Comparison of ENCODE assay signal across 21 cellular contexts in genomic region chr18:79941473-79942119, GRCh38. TPM values are rescaled to one million over a fixed set of nuclear protein-coding genes. Genes with fewer than 3 reads are reported as not detected.
DNase-seq lines count a peak whose midpoint lies in the region; ATAC-seq, FAIRE-seq and TF ChIP-seq lines count a peak whose summit lies in the region.
"Had no signal": no experiment of that assay in that cellular context is flagged by ENCODE, and none has a peak within 500 bp of the region (broad histone marks: within the 10 kb centered on the region; RNA-seq: fewer than 3 reads in every experiment).

No MANE protein-coding gene starts in this region.

- peaks cover 89% of the 10 kb centered on the region for H3K79me2 ChIP-seq in HepG2 (ENCODE audit: insufficient read depth, low read length)

- H3K9me3 Mint-ChIP-seq in progenitor cell of endocrine pancreas (ENCODE audit: low read depth): no peaks in the 10 kb centered on the region

- in situ Hi-C loops in HepG2 (cut with HindIII; ENCODE audit: extremely low pct_ligation_motif_present, low pct_unique_long_range_greater_than_20kb): no loop called here

- no peaks in the 10 kb centered on the region for H3K27me3 ChIP-seq in liver (ENCODE audit: control insufficient read depth in 4 of 4, insufficient read depth in 4 of 4, low read length in 3 of 4)
- no peaks in the 10 kb centered on the region for H3K27me3 ChIP-seq in HepG2 (ENCODE audit: control insufficient read depth in 1 of 2, insufficient read depth in 2 of 2, low read length in 2 of 2)
- H3K27me3 ChIP-seq: esophagus muscularis mucosa, heart left ventricle, vagina had no signal

- H3K4me3 ChIP-seq in liver (ENCODE audit: low read depth in 1 of 3, low read length in 3 of 3) (no peak overlapping the region), HepG2 (replicated peaks in 1 of 3; ENCODE audit: insufficient read depth in 1 of 3, low read depth in 2 of 3, low read length in 3 of 3) (no peak overlapping the region), epithelial cell of esophagus (ENCODE audit: low read length) (no peak overlapping the region)
- H3K4me3 ChIP-seq: esophagus muscularis mucosa, GM23248, heart left ventricle, vagina had no signal

- no peak for TF ChIP-seq RAD21 in liver (IDR thresholded peaks at IDR 0.05)
- no peak for TF ChIP-seq RAD21 in HepG2 (CRISPR knock-in tag; IDR thresholded peaks at IDR 0.05)

- FAIRE-seq in HepG2 (lab: Jason Lieb, UNC): no peak
- FAIRE-seq: TTC549 had no signal

- H3K36me3 Mint-ChIP-seq in progenitor cell of endocrine pancreas (ENCODE audit: insufficient read depth): peaks cover 27% of the 10 kb centered on the region

- peak overlapping the region; percentile 45 for H3K27ac Mint-ChIP-seq in progenitor cell of endocrine pancreas

- H3K9ac ChIP-seq in liver (ENCODE audit: low read depth in 1 of 2, low read length in 2 of 2) (peak overlapping the region in 1 of 2 donors; percentile 73), HepG2 (ENCODE audit: insufficient read depth, low read depth, low read length) (no peak overlapping the region)
- H3K9ac ChIP-seq: GM23248, parathyroid adenoma had no signal

- no peak for TF ChIP-seq CTCF in liver (IDR thresholded peaks at IDR 0.05; ENCODE audit: low read depth, low read length, missing input control)
- no peak for TF ChIP-seq CTCF in HepG2 (CRISPR knock-in tag; IDR thresholded peaks at IDR 0.05)
- no peak for TF ChIP-seq CTCF in epithelial cell of esophagus (IDR thresholded peaks at IDR 0.05; ENCODE audit: insufficient read depth, low read depth, low read length, missing control alignments)
- no peak for TF ChIP-seq CTCF in progenitor cell of endocrine pancreas (IDR thresholded peaks at IDR 0.05; ENCODE audit: unreplicated experiment)

- H3K27ac ChIP-seq in liver (ENCODE audit: low read depth in 1 of 2, low read length in 2 of 2) (peak overlapping the region; percentile 3 to 47), HepG2 (ENCODE audit: extremely low read length, insufficient read depth, low read length) (no peak overlapping the region)
- H3K27ac ChIP-seq: esophagus muscularis mucosa, GM23248, parathyroid adenoma, vagina had no signal

- peaks cover 54 to 97% (median 93%) of the 10 kb centered on the region in 4 donors for H3K4me1 ChIP-seq in liver (ENCODE audit: control insufficient read depth in 4 of 4, insufficient read depth in 4 of 4, low read length in 3 of 4)
- H3K4me1 ChIP-seq in HepG2 (ENCODE audit: insufficient read depth, low read length): peaks cover 77% of the 10 kb centered on the region
- H3K4me1 ChIP-seq: parathyroid adenoma had no signal

- TF ChIP-seq POLR2A in HepG2 (IDR thresholded peaks at IDR 0.05; ENCODE audit: insufficient read depth in 1 of 2, low read depth in 2 of 2, low read length in 2 of 2): no peak

- TF ChIP-seq EP300 in HepG2 (IDR thresholded peaks at IDR 0.05; ENCODE audit: low read depth in 2 of 2, low read length in 2 of 2): no peak
- TF ChIP-seq EP300 in HepG2 (CRISPR knock-in tag; IDR thresholded peaks at IDR 0.05; ENCODE audit: borderline replicate concordance): no peak

- H3K9me3 ChIP-seq in liver (ENCODE audit: control insufficient read depth in 4 of 4, low read length in 3 of 4) (no peaks in the 10 kb centered on the region), HepG2 (ENCODE audit: low read length) (no peaks in the 10 kb centered on the region)
- H3K9me3 ChIP-seq: esophagus muscularis mucosa, heart left ventricle, vagina had no signal

- H4K20me1 ChIP-seq in HepG2 (ENCODE audit: insufficient read depth, low read length): peaks cover 14% of the 10 kb centered on the region; the same call in 1 of the 2 replicates

- intact Hi-C loops in HepG2 (cut with micrococcal nuclease; ENCODE audit: unreplicated experiment): no loop called here

- POLR2A ChIA-PET in HepG2 (lab: Yijun Ruan, JAX): no interaction called here

- no peak overlapping the region for H3K4me2 ChIP-seq in HepG2 (ENCODE audit: low read depth, low read length)

- ATAC-seq in HepG2: no peak
- ATAC-seq in SK-N-SH treated with all-trans-retinoic acid at 6 μM for 48 hours: no peak
- ATAC-seq in GM19397 (IDR thresholded peaks at IDR 0.05; ENCODE audit: unreplicated experiment): no peak
- no peak for ATAC-seq in HG02610 (IDR thresholded peaks at IDR 0.05; ENCODE audit: unreplicated experiment)
- ATAC-seq in GM21717 (IDR thresholded peaks at IDR 0.05; ENCODE audit: unreplicated experiment): no peak
- ATAC-seq: heart left ventricle, Panc1 had no signal

- H3K36me3 ChIP-seq in liver (ENCODE audit: control insufficient read depth in 4 of 4, insufficient read depth in 3 of 4, low read depth in 1 of 4, low read length in 3 of 4) (peaks cover 3 to 12% (median 10%) of the 10 kb centered on the region in 4 donors), HepG2 (replicated peaks in 1 of 2; ENCODE audit: control insufficient read depth in 1 of 2, insufficient read depth in 2 of 2, low read length in 2 of 2) (peaks cover 11 to 37% of the 10 kb centered on the region in 2 experiments; a peak in 4 of 5 replicates)

- no peaks in the 10 kb centered on the region for H3K27me3 Mint-ChIP-seq in progenitor cell of endocrine pancreas

- BruUV-seq in HepG2 (replicated peaks; lab: Mats Ljungman, UMichigan): no TSS peak

- H2AFZ ChIP-seq in HepG2 (ENCODE audit: low read length): no peak overlapping the region
- H2AFZ ChIP-seq: GM23248, parathyroid adenoma had no signal

- CTCF ChIA-PET in HepG2 (lab: Yijun Ruan, JAX; ENCODE audit: low intra/inter-chr PET ratio, low total read pairs): no interaction called here

- peaks cover 10% of the 10 kb centered on the region for H3K4me1 Mint-ChIP-seq in progenitor cell of endocrine pancreas (ENCODE audit: low read depth)

- 39% methylated on average over 16 of the region's 16 CpGs for WGBS in liver
- 88% methylated on average over 14 of the region's 16 CpGs for WGBS in HepG2 (ENCODE audit: low lambda C conversion rate)

- no peak for DNase-seq in HepG2 (ENCODE audit: low spot score)
- DNase-seq in epithelial cell of esophagus (ENCODE audit: low read depth): peak; percentile 41
- no peak for DNase-seq in progenitor cell of endocrine pancreas (ENCODE audit: low spot score, unreplicated experiment)
- DNase-seq: activated CD4-positive, alpha-beta T cell treated with anti-CD3 and anti-CD28 coated beads, Interleukin-2, amount 50 U/mL, for 48 hours; amniotic stem cell; cortex of kidney; GM23248; NCI-H1105; NCI-H2171; stimulated activated naive CD4-positive, alpha-beta T cell treated with Interleukin-2 at 50 U/mL for 16 hours had no signal

- no peak overlapping the region for H3K4me3 Mint-ChIP-seq in progenitor cell of endocrine pancreas (ENCODE audit: low read depth)

RNA-seq across cellular contexts. Expression of gene SLC66A2, which starts 9.9 kb away (rescaled TPM):
- total RNA-seq in liver (10 to 100 TPM; 47.8 to 86.4 TPM), HepG2 (2016; rRNA removed; fragmentation: Illumina TruSeq; extraction: Trizol) (30.3 and 41.9 TPM in 2 replicates), progenitor cell of endocrine pancreas (31.0 and 31.6 TPM in 2 replicates)
- polyA plus RNA-seq in liver (100 to 1,000 TPM in 1 of 2 donors, 10 to 100 TPM in 1; 49.3 to 107 TPM), HepG2 (2011; rRNA removed) (33.5 and 62.5 TPM in 2 replicates)
- total RNA-seq in HepG2 (2016; cell fraction: cytosol; rRNA removed; fragmentation: Illumina TruSeq; extraction: Trizol; ENCODE audit: low read depth): 40.5 and 40.6 TPM in 2 replicates
- total RNA-seq in HepG2 (2016; cell fraction: insoluble cytoplasmic fraction; rRNA removed; fragmentation: Illumina TruSeq; extraction: Trizol): 29.0 and 42.7 TPM in 2 replicates
- total RNA-seq in HepG2 (2016; cell fraction: membrane; rRNA removed; fragmentation: Illumina TruSeq; extraction: Trizol): 74.6 and 79.6 TPM in 2 replicates
- total RNA-seq in HepG2 (2016; cell fraction: nucleus; rRNA removed; fragmentation: Illumina TruSeq; extraction: Trizol): 24.3 and 28.3 TPM in 2 replicates
- 56.8 and 67.4 TPM in 2 replicates for polyA plus RNA-seq in HepG2 (2011; cell fraction: cytosol; rRNA removed)
- 84.2 and 87.0 TPM in 2 replicates for polyA plus RNA-seq in HepG2 (2011; cell fraction: nucleus; rRNA removed)
- 46.8 and 62.2 TPM in 2 replicates for polyA plus RNA-seq in HepG2 (2012)
- polyA plus RNA-seq in HepG2 (2016; cell fraction: cytosol; fragmentation: Illumina TruSeq; extraction: Trizol; ENCODE audit: low read depth): 45.1 and 50.9 TPM in 2 replicates
- 33.6 and 33.8 TPM in 2 replicates for polyA plus RNA-seq in HepG2 (2016; cell fraction: insoluble cytoplasmic fraction; fragmentation: Illumina TruSeq; extraction: Trizol; ENCODE audit: low read depth)
- polyA plus RNA-seq in HepG2 (2016; cell fraction: membrane; fragmentation: Illumina TruSeq; extraction: Trizol; ENCODE audit: low read depth): 69.1 and 69.7 TPM in 2 replicates
- 43.3 and 46.8 TPM in 2 replicates for polyA plus RNA-seq in HepG2 (2016; cell fraction: nucleus; fragmentation: Illumina TruSeq; extraction: Trizol; ENCODE audit: insufficient read depth, low read depth)
- 19.8 and 109 TPM in 2 replicates for polyA minus RNA-seq in HepG2 (2011; rRNA and poly(A)+ RNA removed; ENCODE audit: low replicate concordance)
- polyA minus RNA-seq in HepG2 (2011; cell fraction: cytosol; rRNA and poly(A)+ RNA removed): 28.8 and 32.5 TPM in 2 replicates
- 27.0 and 33.3 TPM in 2 replicates for polyA minus RNA-seq in HepG2 (2011; cell fraction: nucleus; rRNA and poly(A)+ RNA removed)

RNA-seq across cellular contexts. Expression of gene HSBP1L1, which starts 22.8 kb away (rescaled TPM):
- total RNA-seq in liver (10 to 100 TPM; 12.2 to 31.5 TPM), HepG2 (2016; rRNA removed; fragmentation: Illumina TruSeq; extraction: Trizol) (15.3 and 22.6 TPM in 2 replicates), progenitor cell of endocrine pancreas (7.0 and 8.0 TPM in 2 replicates)
- polyA plus RNA-seq in liver (10 to 100 TPM; 21.3 to 61.0 TPM), HepG2 (2011; rRNA removed) (41.2 and 45.1 TPM in 2 replicates)
- 28.9 and 34.1 TPM in 2 replicates for total RNA-seq in HepG2 (2016; cell fraction: cytosol; rRNA removed; fragmentation: Illumina TruSeq; extraction: Trizol; ENCODE audit: low read depth)
- total RNA-seq in HepG2 (2016; cell fraction: insoluble cytoplasmic fraction; rRNA removed; fragmentation: Illumina TruSeq; extraction: Trizol): 13.5 and 21.2 TPM in 2 replicates
- total RNA-seq in HepG2 (2016; cell fraction: membrane; rRNA removed; fragmentation: Illumina TruSeq; extraction: Trizol): 33.2 and 40.1 TPM in 2 replicates
- 17.7 and 20.7 TPM in 2 replicates for total RNA-seq in HepG2 (2016; cell fraction: nucleus; rRNA removed; fragmentation: Illumina TruSeq; extraction: Trizol)
- polyA plus RNA-seq in HepG2 (2011; cell fraction: cytosol; rRNA removed): 28.0 and 28.5 TPM in 2 replicates
- polyA plus RNA-seq in HepG2 (2011; cell fraction: nucleus; rRNA removed): 34.3 and 53.2 TPM in 2 replicates
- polyA plus RNA-seq in HepG2 (2012): 26.1 and 32.6 TPM in 2 replicates
- polyA plus RNA-seq in HepG2 (2016; cell fraction: cytosol; fragmentation: Illumina TruSeq; extraction: Trizol; ENCODE audit: low read depth): 36.8 and 50.0 TPM in 2 replicates
- 17.9 and 18.7 TPM in 2 replicates for polyA plus RNA-seq in HepG2 (2016; cell fraction: insoluble cytoplasmic fraction; fragmentation: Illumina TruSeq; extraction: Trizol; ENCODE audit: low read depth)
- 33.7 and 42.5 TPM in 2 replicates for polyA plus RNA-seq in HepG2 (2016; cell fraction: membrane; fragmentation: Illumina TruSeq; extraction: Trizol; ENCODE audit: low read depth)
- polyA plus RNA-seq in HepG2 (2016; cell fraction: nucleus; fragmentation: Illumina TruSeq; extraction: Trizol; ENCODE audit: insufficient read depth, low read depth): 68.0 and 69.5 TPM in 2 replicates
- 4.1 and 8.6 TPM in 2 replicates for polyA minus RNA-seq in HepG2 (2011; rRNA and poly(A)+ RNA removed; ENCODE audit: low replicate concordance)
- polyA minus RNA-seq in HepG2 (2011; cell fraction: cytosol; rRNA and poly(A)+ RNA removed): 5.3 and 7.9 TPM in 2 replicates
- polyA minus RNA-seq in HepG2 (2011; cell fraction: nucleus; rRNA and poly(A)+ RNA removed): 23.3 and 28.1 TPM in 2 replicates

RNA-seq across cellular contexts. Expression of gene TXNL4A, which starts 46.8 kb away (rescaled TPM):
- 10 to 100 TPM; 18.0 to 23.8 TPM for total RNA-seq in liver
- 10 to 100 TPM; 41.8 to 86.2 TPM for polyA plus RNA-seq in liver
- total RNA-seq in HepG2 (2016; rRNA removed; fragmentation: Illumina TruSeq; extraction: Trizol): 192 and 202 TPM in 2 replicates
- 596 and 716 TPM in 2 replicates for total RNA-seq in HepG2 (2016; cell fraction: cytosol; rRNA removed; fragmentation: Illumina TruSeq; extraction: Trizol; ENCODE audit: low read depth)
- total RNA-seq in HepG2 (2016; cell fraction: insoluble cytoplasmic fraction; rRNA removed; fragmentation: Illumina TruSeq; extraction: Trizol): 185 and 204 TPM in 2 replicates
- 533 and 635 TPM in 2 replicates for total RNA-seq in HepG2 (2016; cell fraction: membrane; rRNA removed; fragmentation: Illumina TruSeq; extraction: Trizol)
- 56.2 and 79.7 TPM in 2 replicates for total RNA-seq in HepG2 (2016; cell fraction: nucleus; rRNA removed; fragmentation: Illumina TruSeq; extraction: Trizol)
- 135 and 172 TPM in 2 replicates for polyA plus RNA-seq in HepG2 (2011; rRNA removed)
- 131 and 145 TPM in 2 replicates for polyA plus RNA-seq in HepG2 (2011; cell fraction: cytosol; rRNA removed)
- 32.1 and 40.2 TPM in 2 replicates for polyA plus RNA-seq in HepG2 (2011; cell fraction: nucleus; rRNA removed)
- 123 and 145 TPM in 2 replicates for polyA plus RNA-seq in HepG2 (2012)
- polyA plus RNA-seq in HepG2 (2016; cell fraction: cytosol; fragmentation: Illumina TruSeq; extraction: Trizol; ENCODE audit: low read depth): 941 and 1,125 TPM in 2 replicates
- polyA plus RNA-seq in HepG2 (2016; cell fraction: insoluble cytoplasmic fraction; fragmentation: Illumina TruSeq; extraction: Trizol; ENCODE audit: low read depth): 223 and 229 TPM in 2 replicates
- polyA plus RNA-seq in HepG2 (2016; cell fraction: membrane; fragmentation: Illumina TruSeq; extraction: Trizol; ENCODE audit: low read depth): 563 and 676 TPM in 2 replicates
- polyA plus RNA-seq in HepG2 (2016; cell fraction: nucleus; fragmentation: Illumina TruSeq; extraction: Trizol; ENCODE audit: insufficient read depth, low read depth): 165 and 194 TPM in 2 replicates
- polyA minus RNA-seq in HepG2 (2011; rRNA and poly(A)+ RNA removed; ENCODE audit: low replicate concordance): 36.7 and 86.4 TPM in 2 replicates
- polyA minus RNA-seq in HepG2 (2011; cell fraction: cytosol; rRNA and poly(A)+ RNA removed): 44.1 and 45.4 TPM in 2 replicates
- 14.9 and 19.2 TPM in 2 replicates for polyA minus RNA-seq in HepG2 (2011; cell fraction: nucleus; rRNA and poly(A)+ RNA removed)
- 103 and 104 TPM in 2 replicates for total RNA-seq in progenitor cell of endocrine pancreas
